Comparison of ENCODE assay signal across 26 cellular contexts in genomic region chr13:86681223-86681622, GRCh38.
"Had no signal": no experiment of that assay in that cellular context is flagged by ENCODE, and none has a peak within 500 bp of the region (broad histone marks: within the 10 kb centered on the region; RNA-seq: fewer than 3 reads in every experiment).

No MANE protein-coding gene starts in this region.

- H3K27me3 Mint-ChIP-seq: activated B cell treated with CpG ODN at 0.5 μM for 24 hours; activated CD4-positive, alpha-beta T cell treated with anti-CD3 and anti-CD28 coated beads for 36 hours; activated naive CD4-positive, alpha-beta T cell treated with anti-CD3 and anti-CD28 coated beads, Interleukin-2, amount 10 ng/mL, durations not matched to agents 7 days and 5 days; effector memory CD8-positive, alpha-beta T cell had no signal

- H3K4me3 Mint-ChIP-seq: activated B cell treated with CpG ODN at 0.5 μM for 24 hours; activated CD4-positive, alpha-beta T cell treated with anti-CD3 and anti-CD28 coated beads for 36 hours; activated naive CD4-positive, alpha-beta T cell treated with anti-CD3 and anti-CD28 coated beads, Interleukin-2, amount 10 ng/mL, durations not matched to agents 7 days and 5 days; activated T-cell treated with anti-CD3 and anti-CD28 coated beads, Interleukin-2, amount 50 U/mL, for 72 hours; effector memory CD8-positive, alpha-beta T cell; mesothelial cell of epicardium; natural killer cell had no signal

- H3K27ac ChIP-seq: colonic mucosa, dorsolateral prefrontal cortex, hepatocyte, left lung, prostate gland, spleen, testis, uterus had no signal

- H3K79me2 ChIP-seq: hepatocyte had no signal

- ATAC-seq: activated CD4-positive, alpha-beta T cell treated with anti-CD3 and anti-CD28 coated beads for 36 hours; activated T-cell treated with anti-CD3 and anti-CD28 coated beads, Interleukin-2, amount 50 U/mL, for 72 hours; effector memory CD8-positive, alpha-beta T cell; esophagus mucosa; left lung; natural killer cell had no signal

- H3K4me2 ChIP-seq: hepatocyte had no signal

- H3K27ac Mint-ChIP-seq: activated B cell treated with CpG ODN at 0.5 μM for 24 hours; activated CD4-positive, alpha-beta T cell treated with anti-CD3 and anti-CD28 coated beads for 36 hours; activated naive CD4-positive, alpha-beta T cell treated with anti-CD3 and anti-CD28 coated beads, Interleukin-2, amount 10 ng/mL, durations not matched to agents 7 days and 5 days; activated T-cell treated with anti-CD3 and anti-CD28 coated beads, Interleukin-2, amount 50 U/mL, for 72 hours; effector memory CD8-positive, alpha-beta T cell; mesothelial cell of epicardium; natural killer cell had no signal

- FAIRE-seq: bronchial epithelial cell, endothelial cell of umbilical vein had no signal

- H3K4me3 ChIP-seq: colonic mucosa, dorsolateral prefrontal cortex, hepatocyte, left lung, prostate gland, spleen, testis, uterus had no signal

- DNase-seq: activated B cell treated with CpG ODN at 0.5 μM for 24 hours; activated CD4-positive, alpha-beta T cell treated with anti-CD3 and anti-CD28 coated beads for 36 hours; activated CD4-positive, alpha-beta T cell treated with anti-CD3 and anti-CD28 coated beads, Interleukin-2, amount 50 U/mL, for 48 hours; activated effector memory CD4-positive, alpha-beta T cell treated with Interleukin-2 at 50 U/mL for 16 hours; activated naive CD4-positive, alpha-beta T cell treated with anti-CD3 and anti-CD28 coated beads, Interleukin-2, amount 10 ng/mL, durations not matched to agents 7 days and 5 days; activated T-cell treated with anti-CD3 and anti-CD28 coated beads, Interleukin-2, amount 50 U/mL, for 72 hours; amygdala; colonic mucosa; dorsolateral prefrontal cortex; effector memory CD8-positive, alpha-beta T cell; glutamatergic neuron; kidney glomerular epithelial cell; left lung; natural killer cell; spleen; stimulated activated CD4-positive, alpha-beta T cell treated with anti-CD3 and anti-CD28 coated beads, Interleukin-4, amount 100 ng/mL, for 1 hour; stimulated activated naive CD4-positive, alpha-beta T cell; testis; trophoblast cell; uterus had no signal

- H3K9me3 ChIP-seq: colonic mucosa, left lung, prostate gland, testis, uterus had no signal

- H3K4me1 ChIP-seq: colonic mucosa, left lung, prostate gland, spleen, testis, uterus had no signal

- H3K4me1 Mint-ChIP-seq: activated B cell treated with CpG ODN at 0.5 μM for 24 hours; activated CD4-positive, alpha-beta T cell treated with anti-CD3 and anti-CD28 coated beads for 36 hours; activated naive CD4-positive, alpha-beta T cell treated with anti-CD3 and anti-CD28 coated beads, Interleukin-2, amount 10 ng/mL, durations not matched to agents 7 days and 5 days; mesothelial cell of epicardium; natural killer cell had no signal

- H3K27me3 ChIP-seq: colonic mucosa, dorsolateral prefrontal cortex, hepatocyte, left lung, spleen, testis, uterus had no signal

- H3K36me3 ChIP-seq: colonic mucosa, left lung, prostate gland, spleen, uterus had no signal

- H2AFZ ChIP-seq: hepatocyte had no signal

- H3K36me3 Mint-ChIP-seq: activated naive CD4-positive, alpha-beta T cell treated with anti-CD3 and anti-CD28 coated beads, Interleukin-2, amount 10 ng/mL, durations not matched to agents 7 days and 5 days; mesothelial cell of epicardium; natural killer cell had no signal
